ENCODE assay signal across 8 cellular contexts in genomic region chr10:69328346-69328687, GRCh38. TPM values are rescaled to one million over a fixed set of nuclear protein-coding genes. Genes with fewer than 3 reads are reported as not detected.
DNase-seq lines count a peak whose midpoint lies in the region; ATAC-seq and TF ChIP-seq lines count a peak whose summit lies in the region.

No MANE protein-coding gene starts in this region.

- H3K9me3 ChIP-seq in CD8-positive, alpha-beta T cell (ENCODE audit: low read length), result no peaks in the 10 kb centered on the region
- no peaks in the 10 kb centered on the region for H3K9me3 ChIP-seq in breast epithelium

- H3K27me3 ChIP-seq in CD8-positive, alpha-beta T cell (ENCODE audit: insufficient read depth, low read length), result no peaks in the 10 kb centered on the region
- H3K27me3 ChIP-seq in breast epithelium, result no peaks in the 10 kb centered on the region

- H3K4me1 ChIP-seq in CD8-positive, alpha-beta T cell (ENCODE audit: insufficient read depth, low read length), result peaks cover 28% of the 10 kb centered on the region
- peaks cover 2 to 25% of the 10 kb centered on the region in 2 donors for H3K4me1 ChIP-seq in breast epithelium

- no peak for TF ChIP-seq POLR2A in breast epithelium (IDR thresholded peaks at IDR 0.05)

- no peaks in the 10 kb centered on the region for H3K36me3 ChIP-seq in CD8-positive, alpha-beta T cell (ENCODE audit: insufficient read depth, low read length)
- H3K36me3 ChIP-seq in breast epithelium, result no peaks in the 10 kb centered on the region

- no peak overlapping the region for H3K27ac ChIP-seq in CD8-positive, alpha-beta T cell (ENCODE audit: low read depth, low read length)
- peak overlapping the region; percentile 88 to 90 for H3K27ac ChIP-seq in breast epithelium

- H3K36me3 Mint-ChIP-seq in CD8-positive, alpha-beta T cell, result peaks cover 15% of the 10 kb centered on the region
- no peaks in the 10 kb centered on the region for H3K36me3 Mint-ChIP-seq in naive B cell

- peak overlapping the region; percentile 91 for H3K27ac Mint-ChIP-seq in CD8-positive, alpha-beta T cell
- peak overlapping the region; percentile 66 to 95 (median 86) for H3K27ac Mint-ChIP-seq in naive B cell

- intact Hi-C loops in CD8-positive, alpha-beta T cell (cut with DNase I, micrococcal nuclease), result no loop called here
- intact Hi-C loops in breast epithelium (cut with DNase I; ENCODE audit: low total_unique reads), result no loop called here

- no peaks in the 10 kb centered on the region for H3K9me3 Mint-ChIP-seq in CD8-positive, alpha-beta T cell
- H3K9me3 Mint-ChIP-seq in naive B cell, result no peaks in the 10 kb centered on the region

- DNase-seq in CD8-positive, alpha-beta T cell, result no peak
- DNase-seq in breast epithelium (ENCODE audit: low spot score in 2 of 2), result no peak
- DNase-seq in naive B cell, result no peak
- DNase-seq in anterior cingulate cortex (lab: John Stamatoyannopoulos, UW), result no peak
- DNase-seq in D341Med (ENCODE audit: low spot score), result no peak
- no peak for DNase-seq in DMS 273 (lab: John Stamatoyannopoulos, UW; ENCODE audit: unreplicated experiment)
- DNase-seq in stimulated activated CD4-positive, alpha-beta T cell treated with anti-CD3 and anti-CD28 coated beads, Interleukin-15, amount 100 ng/mL, for 24 hours, result no peak

- H3K4me3 Mint-ChIP-seq in CD8-positive, alpha-beta T cell, result peak overlapping the region; percentile 79
- peak overlapping the region; percentile 28 to 87 (median 78) for H3K4me3 Mint-ChIP-seq in naive B cell

- no peaks in the 10 kb centered on the region for H3K27me3 Mint-ChIP-seq in CD8-positive, alpha-beta T cell (ENCODE audit: low read depth)
- H3K27me3 Mint-ChIP-seq in naive B cell, result no peaks in the 10 kb centered on the region

- CTCF ChIA-PET in CD8-positive, alpha-beta T cell (lab: Charles Lee), result interaction anchor here (1.4 kb wide), 2 partner anchors 9 to 12 kb away, joined by 3 to 5 read pairs; no protein-coding TSS in a partner anchor

- POLR2A ChIA-PET in CD8-positive, alpha-beta T cell (lab: Charles Lee), result interaction anchor here (0.7 to 2.4 kb wide), 2 partner anchors 9 to 1194 kb away, joined by 3 to 18 read pairs; no protein-coding TSS in a partner anchor

- peaks cover 63% of the 10 kb centered on the region for H3K4me1 Mint-ChIP-seq in CD8-positive, alpha-beta T cell (ENCODE audit: low read depth)
- peaks cover 25 to 61% (median 38%) of the 10 kb centered on the region in 3 donors for H3K4me1 Mint-ChIP-seq in naive B cell

- no peak overlapping the region for H3K4me3 ChIP-seq in CD8-positive, alpha-beta T cell (ENCODE audit: low read depth, low read length)
- peak overlapping the region in 2 of 3 donors; percentile 4 to 52 for H3K4me3 ChIP-seq in breast epithelium

- ATAC-seq in CD8-positive, alpha-beta T cell, result peak; percentile 45
- peak; percentile 18 for ATAC-seq in HG02852 (IDR thresholded peaks at IDR 0.05; ENCODE audit: unreplicated experiment)
- ATAC-seq in naive B cell (ENCODE audit: low read depth in 2 of 2), result peak; percentile 11 to 21

- no peak for TF ChIP-seq CTCF in CD8-positive, alpha-beta T cell (IDR thresholded peaks at IDR 0.05)
- TF ChIP-seq CTCF in breast epithelium (IDR thresholded peaks at IDR 0.05), result no peak

RNA-seq across cellular contexts. Expression of gene HK1, which starts 50.0 kb away (rescaled TPM):
- 10 to 100 TPM; 37.0 to 40.0 TPM for total RNA-seq in CD8-positive, alpha-beta T cell
- 10 to 100 TPM; 51.2 to 63.4 (median 57.4) TPM for total RNA-seq in breast epithelium
- polyA plus RNA-seq in naive B cell (ENCODE audit: low read depth in 6 of 6), result 10 to 100 TPM; 45.7 to 71.0 (median 59.3) TPM
